ENCODE assay signal across 32 cellular contexts in genomic region chr2:150346806-150347205, GRCh38.
"Had no signal": no experiment of that assay in that cellular context is flagged by ENCODE, and none has a peak within 500 bp of the region (broad histone marks: within the 10 kb centered on the region; RNA-seq: fewer than 3 reads in every experiment).

No MANE protein-coding gene starts in this region.

- H3K4me3 Mint-ChIP-seq: naive thymus-derived CD8-positive, alpha-beta T cell; natural killer cell treated with Interleukin-12 subunit alpha and Interleukin-12 subunit beta and Interleukin-15 and Interleukin-18, amount 100 ng/mL, for 72 hours; neural progenitor cell; stimulated activated memory B cell treated with anti-CD40 and anti-IgM and Interleukin-4, amounts not matched to agents 10 μg/mL and 1 μg/mL and 100 μg/mL, for 72 hours; stimulated activated naive CD8-positive, alpha-beta T cell treated with anti-CD3 and anti-CD28 coated beads, Interleukin-15, amount 100 ng/mL, for 72 hours; type B pancreatic cell had no signal

- H3K9me3 ChIP-seq: ovary, psoas muscle, right lobe of liver, sigmoid colon, suprapubic skin, testis, tibial artery, transverse colon, upper lobe of right lung, uterus had no signal

- H3K9me3 Mint-ChIP-seq: neural progenitor cell had no signal

- H3K36me3 ChIP-seq: neural progenitor cell, ovary, right lobe of liver, sigmoid colon, spleen, suprapubic skin, tibial artery, transverse colon, upper lobe of right lung, uterus had no signal

- H3K27me3 ChIP-seq: neural progenitor cell, ovary, right lobe of liver, sigmoid colon, spleen, suprapubic skin, testis, tibial artery, transverse colon, upper lobe of right lung, uterus had no signal

- H3K79me2 ChIP-seq: parathyroid adenoma had no signal

- H3K9ac ChIP-seq: neural progenitor cell, parathyroid adenoma had no signal

- DNase-seq: naive thymus-derived CD8-positive, alpha-beta T cell; occipital lobe; ovary; posterior cingulate gyrus; psoas muscle; right cardiac atrium; right lobe of liver; sigmoid colon; spleen; stimulated activated CD4-positive, alpha-beta T cell treated with anti-CD3 and anti-CD28 coated beads, Interleukin-12 subunit alpha, Interleukin-12 subunit beta, amount 100 ng/mL, for 4 hours; stimulated activated CD4-positive, alpha-beta T cell treated with anti-CD3 and anti-CD28 coated beads, Interleukin-1b, Interleukin-23, amount 100 ng/mL, for 48 hours; stimulated activated CD4-positive, alpha-beta T cell treated with anti-CD3 and anti-CD28 coated beads, Interleukin-4, amount 100 ng/mL, for 1 hour; stimulated activated CD4-positive, alpha-beta T cell treated with anti-CD3 and anti-CD28 coated beads, Interleukin-4, amount 100 ng/mL, for 4 hours; stimulated activated CD8-positive, alpha-beta memory T cell treated with anti-CD3 and anti-CD28 coated beads, Interleukin-4, amount 100 ng/mL, for 48 hours; stimulated activated naive CD4-positive, alpha-beta T cell; stimulated activated naive CD8-positive, alpha-beta T cell treated with anti-CD3 and anti-CD28 coated beads, Interleukin-15, amount 100 ng/mL, for 72 hours; stimulated activated naive CD8-positive, alpha-beta T cell treated with anti-CD3 and anti-CD28 coated beads, Interleukin-15, Interleukin-2, amounts not matched to agents 100 U/mL and 50 U/mL, for 24 hours; substantia nigra; testis; tibial artery; transverse colon; upper lobe of right lung; uterus had no signal

- H3K4me1 Mint-ChIP-seq: neural progenitor cell; stimulated activated memory B cell treated with anti-CD40 and anti-IgM and Interleukin-4, amounts not matched to agents 10 μg/mL and 1 μg/mL and 100 μg/mL, for 72 hours; stimulated activated naive CD8-positive, alpha-beta T cell treated with anti-CD3 and anti-CD28 coated beads, Interleukin-15, amount 100 ng/mL, for 72 hours had no signal

- H3K4me1 ChIP-seq: parathyroid adenoma, psoas muscle, right lobe of liver, sigmoid colon, spleen, suprapubic skin, testis, upper lobe of right lung, uterus had no signal

- H3K27me3 Mint-ChIP-seq: naive thymus-derived CD8-positive, alpha-beta T cell; natural killer cell treated with Interleukin-12 subunit alpha and Interleukin-12 subunit beta and Interleukin-15 and Interleukin-18, amount 100 ng/mL, for 72 hours; progenitor cell of endocrine pancreas; stimulated activated memory B cell treated with anti-CD40 and anti-IgM and Interleukin-4, amounts not matched to agents 10 μg/mL and 1 μg/mL and 100 μg/mL, for 72 hours; stimulated activated naive CD8-positive, alpha-beta T cell treated with anti-CD3 and anti-CD28 coated beads, Interleukin-15, amount 100 ng/mL, for 72 hours; type B pancreatic cell had no signal

- H3K4me2 ChIP-seq: neural progenitor cell, smooth muscle cell had no signal

- H3K27ac ChIP-seq: neural progenitor cell, ovary, parathyroid adenoma, psoas muscle, right lobe of liver, sigmoid colon, skin epidermis, spleen, suprapubic skin, testis, tibial artery, transverse colon, upper lobe of right lung, uterus had no signal

- H2AFZ ChIP-seq: neural progenitor cell, parathyroid adenoma had no signal

- H3K4me3 ChIP-seq: neural progenitor cell, ovary, psoas muscle, right lobe of liver, sigmoid colon, skin epidermis, smooth muscle cell, spleen, suprapubic skin, testis, tibial artery, transverse colon, upper lobe of right lung, uterus had no signal

- H3K27ac Mint-ChIP-seq: naive thymus-derived CD8-positive, alpha-beta T cell; natural killer cell treated with Interleukin-12 subunit alpha and Interleukin-12 subunit beta and Interleukin-15 and Interleukin-18, amount 100 ng/mL, for 72 hours; neural progenitor cell; progenitor cell of endocrine pancreas; stimulated activated memory B cell treated with anti-CD40 and anti-IgM and Interleukin-4, amounts not matched to agents 10 μg/mL and 1 μg/mL and 100 μg/mL, for 72 hours; stimulated activated naive CD8-positive, alpha-beta T cell treated with anti-CD3 and anti-CD28 coated beads, Interleukin-15, amount 100 ng/mL, for 72 hours; type B pancreatic cell had no signal

- H3K36me3 Mint-ChIP-seq: naive thymus-derived CD8-positive, alpha-beta T cell; natural killer cell treated with Interleukin-12 subunit alpha and Interleukin-12 subunit beta and Interleukin-15 and Interleukin-18, amount 100 ng/mL, for 72 hours; stimulated activated memory B cell treated with anti-CD40 and anti-IgM and Interleukin-4, amounts not matched to agents 10 μg/mL and 1 μg/mL and 100 μg/mL, for 72 hours; type B pancreatic cell had no signal
